ENCODE assay signal across 1 cellular context in genomic region chr15:41881086-41881485, GRCh38.
TF ChIP-seq lines count a peak whose summit lies in the region.

No MANE protein-coding gene starts in this region.

TF ChIP-seq in H1, 55 proteins besides CTCF, POLR2A, EP300 and RAD21:
- TF ChIP-seq TCF12 (IDR thresholded peaks at IDR 0.05; ENCODE audit: low read depth, low read length) (no peak), EZH2 (IDR thresholded peaks at IDR 0.05; ENCODE audit: low read depth, low read length, severe bottlenecking) (no peak), TBP (IDR thresholded peaks at IDR 0.05; ENCODE audit: low read depth, low read length) (no peak), SUZ12 (IDR thresholded peaks at IDR 0.05; ENCODE audit: low read length) (no peak), JUND (IDR thresholded peaks at IDR 0.05; ENCODE audit: low read length) (no peak), SRF (IDR thresholded peaks at IDR 0.05; ENCODE audit: low read depth, low read length) (no peak), SIRT6 (IDR thresholded peaks at IDR 0.05; ENCODE audit: low read length) (no peak), KDM4A (IDR thresholded peaks at IDR 0.05; ENCODE audit: low read depth, low read length, severe bottlenecking) (no peak), SAP30 (IDR thresholded peaks at IDR 0.05; ENCODE audit: insufficient read depth, insufficient replicate concordance, low read length) (no peak), POLR2AphosphoS5 (IDR thresholded peaks at IDR 0.05; ENCODE audit: low read depth, low read length) (no peak), GABPA (IDR thresholded peaks at IDR 0.05; ENCODE audit: borderline replicate concordance, insufficient read depth, low read length) (no peak), TEAD4 (IDR thresholded peaks at IDR 0.05; ENCODE audit: low read depth, low read length) (no peak), CREB1 (IDR thresholded peaks at IDR 0.05) (no peak), ASH2L (IDR thresholded peaks at IDR 0.05; ENCODE audit: low read length) (no peak), ATF2 (IDR thresholded peaks at IDR 0.05; ENCODE audit: low read length) (no peak)
- TF ChIP-seq, protein P1, sequence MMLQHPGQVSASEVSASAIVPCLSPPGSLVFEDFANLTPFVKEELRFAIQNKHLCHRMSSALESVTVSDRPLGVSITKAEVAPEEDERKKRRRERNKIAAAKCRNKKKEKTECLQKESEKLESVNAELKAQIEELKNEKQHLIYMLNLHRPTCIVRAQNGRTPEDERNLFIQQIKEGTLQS (IDR thresholded peaks at IDR 0.05; ENCODE audit: insufficient read depth, low read depth, low read length) = no peak
- TF ChIP-seq, protein P2, sequence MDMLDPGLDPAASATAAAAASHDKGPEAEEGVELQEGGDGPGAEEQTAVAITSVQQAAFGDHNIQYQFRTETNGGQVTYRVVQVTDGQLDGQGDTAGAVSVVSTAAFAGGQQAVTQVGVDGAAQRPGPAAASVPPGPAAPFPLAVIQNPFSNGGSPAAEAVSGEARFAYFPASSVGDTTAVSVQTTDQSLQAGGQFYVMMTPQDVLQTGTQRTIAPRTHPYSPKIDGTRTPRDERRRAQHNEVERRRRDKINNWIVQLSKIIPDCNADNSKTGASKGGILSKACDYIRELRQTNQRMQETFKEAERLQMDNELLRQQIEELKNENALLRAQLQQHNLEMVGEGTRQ (IDR thresholded peaks at IDR 0.05; ENCODE audit: low read length) = no peak
